3 cellular contexts compared by ENCODE assay signal in genomic region chr6:143151381-143151780, GRCh38.
"Had no signal": no experiment of that assay in that cellular context is flagged by ENCODE, and none has a peak within 500 bp of the region (broad histone marks: within the 10 kb centered on the region; RNA-seq: fewer than 3 reads in every experiment).

No MANE protein-coding gene starts in this region.

- ATAC-seq: GM12878 had no signal

- DNase-seq: GDM1, GF-D8 had no signal
